22 cellular contexts compared by ENCODE assay signal in genomic region chr3:186079925-186080324, GRCh38.
"Had no signal": no experiment of that assay in that cellular context is flagged by ENCODE, and none has a peak within 500 bp of the region (broad histone marks: within the 10 kb centered on the region; RNA-seq: fewer than 3 reads in every experiment).

No MANE protein-coding gene starts in this region.

- H3K27me3 ChIP-seq: breast epithelium, gastrocnemius medialis, heart left ventricle, right atrium auricular region, transverse colon had no signal

- H3K27ac ChIP-seq: gastrocnemius medialis, heart left ventricle, left ventricle myocardium inferior, right atrium auricular region, transverse colon had no signal

- H3K9me3 Mint-ChIP-seq: activated T-helper 1 cell treated with anti-CD3 and anti-CD28 coated beads, Interleukin-12 subunit alpha, Interleukin-12 subunit beta, Interleukin-2, Interleukin-4 antibody, amounts not matched to agents 30 ng/mL and 10 ng/mL and 1 ng/mL, durations not matched to agents 14 hours and 24 hours and 36 hours; dendritic cell treated with granulocyte-macrophage colony-stimulating factor and Interleukin-4, amounts not matched to agents 40 ng/mL and 50 ng/mL, for 4 days had no signal

- H3K4me1 Mint-ChIP-seq: activated naive CD8-positive, alpha-beta T cell treated with anti-CD3 and anti-CD28 coated beads, Interleukin-2, amount 10 ng/mL, durations not matched to agents 7 days and 5 days; nephron; stimulated activated naive B cell treated with anti-CD40 and anti-IgM and Interleukin-4, amounts not matched to agents 10 μg/mL and 1 μg/mL and 100 μg/mL, for 72 hours had no signal

- H3K36me3 ChIP-seq: breast epithelium, transverse colon had no signal

- DNase-seq: activated CD4-positive, alpha-beta T cell treated with anti-CD3 and anti-CD28 coated beads, Interleukin-2, amount 50 U/mL, for 1 hour; activated naive CD4-positive, alpha-beta T cell; activated naive CD8-positive, alpha-beta T cell treated with anti-CD3 and anti-CD28 coated beads, Interleukin-2, amount 10 ng/mL, durations not matched to agents 7 days and 5 days; anterior cingulate cortex; cerebellar nuclear complex; erythroblast; gastrocnemius medialis; heart left ventricle; kidney; left ventricle myocardium inferior; nucleus accumbens; posterior cingulate gyrus; stimulated activated CD4-positive, alpha-beta T cell treated with anti-CD3 and anti-CD28 coated beads, Interleukin-15, amount 100 ng/mL, for 24 hours; stimulated activated CD4-positive, alpha-beta T cell treated with anti-CD3 and anti-CD28 coated beads, Interleukin-4, amount 100 ng/mL, for 1 hour; stimulated activated naive B cell treated with anti-CD40 and anti-IgM and Interleukin-4, amounts not matched to agents 10 μg/mL and 1 μg/mL and 100 μg/mL, for 72 hours; transverse colon had no signal

- H3K9me3 ChIP-seq: gastrocnemius medialis, transverse colon had no signal

- H3K27ac Mint-ChIP-seq: activated naive CD8-positive, alpha-beta T cell treated with anti-CD3 and anti-CD28 coated beads, Interleukin-2, amount 10 ng/mL, durations not matched to agents 7 days and 5 days; activated T-helper 1 cell treated with anti-CD3 and anti-CD28 coated beads, Interleukin-12 subunit alpha, Interleukin-12 subunit beta, Interleukin-2, Interleukin-4 antibody, amounts not matched to agents 30 ng/mL and 10 ng/mL and 1 ng/mL, durations not matched to agents 14 hours and 24 hours and 36 hours; dendritic cell treated with granulocyte-macrophage colony-stimulating factor and Interleukin-4, amounts not matched to agents 40 ng/mL and 50 ng/mL, for 4 days; nephron; stimulated activated naive B cell treated with anti-CD40 and anti-IgM and Interleukin-4, amounts not matched to agents 10 μg/mL and 1 μg/mL and 100 μg/mL, for 72 hours had no signal

- H3K4me3 Mint-ChIP-seq: activated naive CD8-positive, alpha-beta T cell treated with anti-CD3 and anti-CD28 coated beads, Interleukin-2, amount 10 ng/mL, durations not matched to agents 7 days and 5 days; activated T-helper 1 cell treated with anti-CD3 and anti-CD28 coated beads, Interleukin-12 subunit alpha, Interleukin-12 subunit beta, Interleukin-2, Interleukin-4 antibody, amounts not matched to agents 30 ng/mL and 10 ng/mL and 1 ng/mL, durations not matched to agents 14 hours and 24 hours and 36 hours; dendritic cell treated with granulocyte-macrophage colony-stimulating factor and Interleukin-4, amounts not matched to agents 40 ng/mL and 50 ng/mL, for 4 days; nephron; stimulated activated naive B cell treated with anti-CD40 and anti-IgM and Interleukin-4, amounts not matched to agents 10 μg/mL and 1 μg/mL and 100 μg/mL, for 72 hours had no signal

- H3K4me3 ChIP-seq: breast epithelium, gastrocnemius medialis, heart left ventricle, left ventricle myocardium inferior, right atrium auricular region, skin epidermis, transverse colon had no signal

- H3K4me1 ChIP-seq: breast epithelium, gastrocnemius medialis, left ventricle myocardium inferior, right atrium auricular region, transverse colon had no signal

- H3K27me3 Mint-ChIP-seq: dendritic cell treated with granulocyte-macrophage colony-stimulating factor and Interleukin-4, amounts not matched to agents 40 ng/mL and 50 ng/mL, for 4 days; stimulated activated naive B cell treated with anti-CD40 and anti-IgM and Interleukin-4, amounts not matched to agents 10 μg/mL and 1 μg/mL and 100 μg/mL, for 72 hours had no signal
